ENCODE assay signal across 8 cellular contexts in the genomic region with DNA sequence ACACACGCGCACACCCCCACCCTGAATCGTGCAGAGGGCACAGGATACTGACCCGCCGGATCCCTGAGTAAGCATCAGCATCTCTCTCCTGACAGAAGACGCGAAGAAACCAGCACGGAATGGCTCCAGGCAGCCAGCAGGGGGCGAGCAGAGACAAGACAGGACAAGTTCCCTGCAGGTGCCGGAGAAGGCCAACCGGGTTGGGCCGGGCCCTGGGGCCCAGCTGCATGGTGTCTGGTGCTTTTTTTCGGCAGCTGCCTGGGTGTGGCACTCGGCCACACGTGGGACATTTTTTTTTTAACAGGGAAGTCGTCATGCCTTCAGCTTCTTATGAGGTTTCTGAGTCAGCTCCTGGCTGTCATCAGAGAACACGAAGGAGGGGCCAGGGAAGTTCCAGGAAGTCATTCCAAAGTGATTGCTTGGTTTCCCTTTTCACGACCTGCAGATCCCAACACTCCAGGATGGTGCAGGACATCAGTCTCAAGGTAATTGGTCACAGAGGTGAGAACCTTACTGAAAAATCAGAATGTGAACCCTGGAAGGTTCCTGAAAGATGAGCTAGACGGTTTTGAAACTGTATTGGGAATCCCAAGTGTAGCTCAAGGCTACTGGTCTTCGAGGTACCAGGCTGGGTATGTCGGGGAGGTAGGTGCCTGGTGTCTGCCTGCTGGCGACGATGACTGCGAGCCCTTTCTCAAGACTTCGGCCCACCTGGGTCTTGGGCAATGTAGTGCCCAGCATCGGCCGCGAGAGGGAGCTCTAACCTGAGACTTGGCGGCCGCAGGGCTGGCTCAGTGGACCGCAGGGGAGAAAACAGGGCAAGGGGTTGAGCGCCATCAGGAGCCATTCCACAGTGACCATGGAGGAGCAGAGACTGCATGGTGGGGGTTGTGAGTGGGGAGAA.
DNase-seq lines count a peak whose midpoint lies in the region; ATAC-seq and TF ChIP-seq lines count a peak whose summit lies in the region.

No MANE protein-coding gene starts in this region.

- H3K27me3 ChIP-seq in ascending aorta, result no peaks in the 10 kb centered on the region

- H3K4me3 ChIP-seq in ascending aorta, result peak overlapping the region; percentile 41 to 54

- intact Hi-C loops in ascending aorta (cut with DNase I), result loop anchor here (1.0 to 5.0 kb wide), 2 partner anchors 504 to 972 kb away; partner anchors contain the start of gene CCND2

- peak; percentile 85 for DNase-seq in NCI-H1694 (lab: John Stamatoyannopoulos, UW)
- peak; percentile 57 for DNase-seq in T-helper 22 cell (ENCODE audit: low read depth)
- peak; percentile 62 to 90 for DNase-seq in ascending aorta (ENCODE audit: low spot score in 2 of 2)
- peak; percentile 95 for DNase-seq in hepatic stellate cell (ENCODE audit: low spot score)
- DNase-seq in retina, result peak; percentile 91

- H3K27ac ChIP-seq in ascending aorta, result peak overlapping the region; percentile 31 to 39

- TF ChIP-seq CTCF in ascending aorta (IDR thresholded peaks at IDR 0.05), result peak; percentile 90 to 98 (median 98)

- peak overlapping the region; percentile 36; the same call in 1 of the 2 replicates for H3K9ac ChIP-seq in ES-I3 (ENCODE audit: low read depth, low read length)

- H3K4me1 ChIP-seq in ES-I3 (ENCODE audit: insufficient read depth, low read length) (peaks cover 8% of the 10 kb centered on the region), ascending aorta (peaks cover 8 to 25% of the 10 kb centered on the region in 2 donors)

- peak; percentile 68 for ATAC-seq in HG02610 (IDR thresholded peaks at IDR 0.05; ENCODE audit: unreplicated experiment)
- ATAC-seq in HG03457 (IDR thresholded peaks at IDR 0.05; ENCODE audit: unreplicated experiment), result no peak

- H3K9me3 ChIP-seq in ES-I3 (ENCODE audit: control insufficient read depth, insufficient read depth, low read length) (no peaks in the 10 kb centered on the region), ascending aorta (no peaks in the 10 kb centered on the region)

- H3K36me3 ChIP-seq in ES-I3 (ENCODE audit: insufficient read depth, low read length), result no peaks in the 10 kb centered on the region
- no peaks in the 10 kb centered on the region for H3K36me3 ChIP-seq in ascending aorta
